Comparison of ENCODE assay signal across 9 cellular contexts in the genomic region with DNA sequence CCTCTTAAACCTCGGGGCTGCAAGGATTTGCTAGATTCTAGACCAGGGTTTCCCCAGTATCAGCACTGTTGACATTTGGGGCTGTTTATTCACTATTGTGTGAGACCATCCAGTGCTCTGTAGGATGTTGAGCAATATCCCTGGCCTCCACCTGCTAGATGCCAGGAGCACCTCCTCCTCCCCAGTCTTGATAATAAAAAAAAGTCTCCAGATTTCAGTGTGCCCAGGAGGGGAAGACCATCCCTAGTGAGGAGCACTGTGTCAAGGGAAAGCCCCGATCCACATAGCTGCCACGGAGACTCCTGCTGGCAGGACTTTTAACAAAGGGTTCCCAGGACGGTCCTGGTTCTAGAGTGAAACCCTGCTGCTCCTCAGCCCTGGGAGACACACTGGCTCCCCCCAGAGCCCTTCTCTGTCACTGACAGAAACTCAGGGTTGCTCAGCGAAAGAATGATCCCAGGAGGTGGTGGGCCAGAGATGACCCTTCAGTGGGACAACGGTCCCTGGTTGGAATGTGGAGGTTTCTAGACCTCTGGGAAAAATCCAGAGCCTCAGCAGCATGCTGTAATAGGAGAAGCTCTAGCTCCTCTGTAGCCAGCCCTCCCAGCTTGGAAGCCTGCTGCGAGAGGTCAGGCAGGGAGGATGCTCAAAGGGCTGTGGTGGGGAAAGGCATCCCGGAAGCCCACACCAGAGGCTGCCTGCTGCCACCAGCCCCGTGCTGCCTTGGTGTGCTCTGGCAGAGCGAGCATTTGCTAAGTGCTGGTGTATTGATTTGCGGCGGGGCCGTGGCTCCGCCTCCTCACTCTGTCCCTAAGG. TPM values are rescaled to one million over a fixed set of nuclear protein-coding genes. Genes with fewer than 3 reads are reported as not detected.
DNase-seq lines count a peak whose midpoint lies in the region; ATAC-seq, FAIRE-seq and TF ChIP-seq lines count a peak whose summit lies in the region.
"Had no signal": no experiment of that assay in that cellular context is flagged by ENCODE, and none has a peak within 500 bp of the region (broad histone marks: within the 10 kb centered on the region; RNA-seq: fewer than 3 reads in every experiment).

No MANE protein-coding gene starts in this region.

- H3K36me3 ChIP-seq in esophagus muscularis mucosa (peaks cover 5 to 73% (median 44%) of the 10 kb centered on the region in 4 donors), prostate gland (peaks cover 0 to 3% of the 10 kb centered on the region in 2 donors)

- no peaks in the 10 kb centered on the region for H3K36me3 Mint-ChIP-seq in activated naive CD8-positive, alpha-beta T cell treated with anti-CD3 and anti-CD28 coated beads, Interleukin-2, amount 50 U/mL, for 24 hours (ENCODE audit: low read depth)

- intact Hi-C loops in esophagus muscularis mucosa (cut with DNase I), result no loop called here
- intact Hi-C loops in prostate gland (cut with DNase I), result no loop called here

- H3K4me1 ChIP-seq in esophagus muscularis mucosa, result peaks cover 56 to 70% (median 69%) of the 10 kb centered on the region in 4 donors
- peaks cover 20% of the 10 kb centered on the region for H3K4me1 ChIP-seq in prostate gland (replicated peaks)

- no peak overlapping the region for H3K4me3 Mint-ChIP-seq in activated naive CD8-positive, alpha-beta T cell treated with anti-CD3 and anti-CD28 coated beads, Interleukin-2, amount 50 U/mL, for 24 hours

- H3K27ac Mint-ChIP-seq in activated naive CD8-positive, alpha-beta T cell treated with anti-CD3 and anti-CD28 coated beads, Interleukin-2, amount 50 U/mL, for 24 hours, result no peak overlapping the region

- H3K27me3 Mint-ChIP-seq in activated naive CD8-positive, alpha-beta T cell treated with anti-CD3 and anti-CD28 coated beads, Interleukin-2, amount 50 U/mL, for 24 hours, result no peaks in the 10 kb centered on the region

- ATAC-seq in activated naive CD8-positive, alpha-beta T cell treated with anti-CD3 and anti-CD28 coated beads, Interleukin-2, amount 50 U/mL, for 24 hours, result no peak

- 48% methylated on average over 14 of the region's 14 CpGs for WGBS in esophagus muscularis mucosa
- WGBS in prostate gland, result 44% methylated on average over 13 of the region's 14 CpGs

- DNase-seq in ELR (ENCODE audit: low read depth), result peak; percentile 53
- DNase-seq in NCI-H345 treated with DMSO at 0.1 percent for 48 hours (lab: John Stamatoyannopoulos, UW; ENCODE audit: unreplicated experiment), result peak; percentile 2
- no peak for DNase-seq in esophagus muscularis mucosa (ENCODE audit: extremely low spot score)
- DNase-seq in prostate gland (ENCODE audit: low spot score), result no peak
- no peak for DNase-seq in GM12891 (ENCODE audit: insufficient read length, low spot score)
- no peak for DNase-seq in amniotic stem cell (lab: John Stamatoyannopoulos, UW)
- no peak for DNase-seq in activated CD4-positive, alpha-beta T cell treated with anti-CD3 and anti-CD28 coated beads, Interleukin-2, amount 50 U/mL, for 1 hour
- no peak for DNase-seq in activated naive CD8-positive, alpha-beta T cell treated with anti-CD3 and anti-CD28 coated beads, Interleukin-2, amount 50 U/mL, for 24 hours
- DNase-seq: activated effector memory CD4-positive, alpha-beta T cell treated with anti-CD3 and anti-CD28 coated beads, Interleukin-2, amount 50 U/mL, for 16 hours had no signal

- H3K4me3 ChIP-seq in esophagus muscularis mucosa (no peak overlapping the region), prostate gland (no peak overlapping the region)

- no peaks in the 10 kb centered on the region for H3K9me3 Mint-ChIP-seq in activated naive CD8-positive, alpha-beta T cell treated with anti-CD3 and anti-CD28 coated beads, Interleukin-2, amount 50 U/mL, for 24 hours

- no peaks in the 10 kb centered on the region for H3K4me1 Mint-ChIP-seq in activated naive CD8-positive, alpha-beta T cell treated with anti-CD3 and anti-CD28 coated beads, Interleukin-2, amount 50 U/mL, for 24 hours

- TF ChIP-seq POLR2A in esophagus muscularis mucosa (IDR thresholded peaks at IDR 0.05; ENCODE audit: low read depth) (no peak), prostate gland (IDR thresholded peaks at IDR 0.05) (no peak), GM12891 (IDR thresholded peaks at IDR 0.05; ENCODE audit: low read depth, low read length) (no peak)

- TF ChIP-seq CTCF in esophagus muscularis mucosa (IDR thresholded peaks at IDR 0.05), result peak in 2 of 3 experiments; percentile 29 to 37
- peak in 1 of 4 experiments; percentile 24 for TF ChIP-seq CTCF in prostate gland (IDR thresholded peaks at IDR 0.05)

- TF ChIP-seq EP300 in esophagus muscularis mucosa (IDR thresholded peaks at IDR 0.05), result no peak

- H3K9me3 ChIP-seq in esophagus muscularis mucosa (no peaks in the 10 kb centered on the region), prostate gland (no peaks in the 10 kb centered on the region)

- FAIRE-seq in GM12891 (lab: Jason Lieb, UNC), result no peak

- H3K27me3 ChIP-seq in esophagus muscularis mucosa, result no peaks in the 10 kb centered on the region
- H3K27me3 ChIP-seq in prostate gland (replicated peaks; ENCODE audit: insufficient read depth), result no peaks in the 10 kb centered on the region

- H3K27ac ChIP-seq in esophagus muscularis mucosa (replicated peaks in 1 of 4) (peak overlapping the region; percentile 60 to 69 (median 67)), prostate gland (peak overlapping the region; percentile 11 to 53)

TF ChIP-seq in GM12891, 5 proteins besides CTCF, POLR2A, EP300 and RAD21:
- no peak for TF ChIP-seq PAX5 (IDR thresholded peaks at IDR 0.05; ENCODE audit: insufficient read depth, low read length, severe bottlenecking)
- TF ChIP-seq SPI1 (IDR thresholded peaks at IDR 0.05; ENCODE audit: low read depth, low read length), result no peak
- no peak for TF ChIP-seq POLR2AphosphoS5 (IDR thresholded peaks at IDR 0.05; ENCODE audit: low read depth, low read length)
- no peak for TF ChIP-seq POU2F2 (IDR thresholded peaks at IDR 0.05; ENCODE audit: low read depth, low read length)
- TF ChIP-seq TAF1 (IDR thresholded peaks at IDR 0.05; ENCODE audit: low read depth, low read length), result no peak
TF ChIP-seq in GM12891: peak in this region for 0.

RNA-seq across cellular contexts. Expression of a gene that starts 20.3 kb away (rescaled TPM):
- total RNA-seq in esophagus muscularis mucosa (10 to 100 TPM; 11.9 to 20.2 (median 17.0) TPM), prostate gland (10 to 100 TPM in 1 of 2 donors, 1 to 10 TPM in 1; 4.6 to 13.3 TPM)
- 5.6 TPM for polyA plus RNA-seq in GM12891 (2012; ENCODE audit: low read depth, missing spikeins)

RNA-seq across cellular contexts. Expression of a gene that starts 34.1 kb away (rescaled TPM):
- total RNA-seq in esophagus muscularis mucosa (10 to 100 TPM; 21.4 to 27.6 (median 26.9) TPM), prostate gland (10 to 100 TPM; 23.3 to 55.4 TPM)
- 39.2 TPM for polyA plus RNA-seq in GM12891 (2012; ENCODE audit: low read depth, missing spikeins)

RNA-seq across cellular contexts. Expression of a gene that starts 35.7 kb away (rescaled TPM):
- total RNA-seq in esophagus muscularis mucosa, result 10 to 100 TPM; 24.5 to 61.6 (median 29.6) TPM
- 10 to 100 TPM; 52.4 to 91.9 TPM for total RNA-seq in prostate gland
- polyA plus RNA-seq in GM12891 (2012; ENCODE audit: low read depth, missing spikeins), result 24.0 TPM

Comparison
In these comparisons a context has a peak if more than half of its experiments do, and no peak if none do; other contexts are left out.
1. DNase-seq: peak in ELR (single experiment) and NCI-H345 treated with DMSO at 0.1 percent for 48 hours (single experiment); none in esophagus muscularis mucosa (single experiment), prostate gland (single experiment), GM12891 (single experiment), amniotic stem cell (single experiment), activated CD4-positive, alpha-beta T cell treated with anti-CD3 and anti-CD28 coated beads, Interleukin-2, amount 50 U/mL, for 1 hour (single experiment) and activated naive CD8-positive, alpha-beta T cell treated with anti-CD3 and anti-CD28 coated beads, Interleukin-2, amount 50 U/mL, for 24 hours (single experiment).